Comparison of ENCODE assay signal across 10 cellular contexts in the genomic region with DNA sequence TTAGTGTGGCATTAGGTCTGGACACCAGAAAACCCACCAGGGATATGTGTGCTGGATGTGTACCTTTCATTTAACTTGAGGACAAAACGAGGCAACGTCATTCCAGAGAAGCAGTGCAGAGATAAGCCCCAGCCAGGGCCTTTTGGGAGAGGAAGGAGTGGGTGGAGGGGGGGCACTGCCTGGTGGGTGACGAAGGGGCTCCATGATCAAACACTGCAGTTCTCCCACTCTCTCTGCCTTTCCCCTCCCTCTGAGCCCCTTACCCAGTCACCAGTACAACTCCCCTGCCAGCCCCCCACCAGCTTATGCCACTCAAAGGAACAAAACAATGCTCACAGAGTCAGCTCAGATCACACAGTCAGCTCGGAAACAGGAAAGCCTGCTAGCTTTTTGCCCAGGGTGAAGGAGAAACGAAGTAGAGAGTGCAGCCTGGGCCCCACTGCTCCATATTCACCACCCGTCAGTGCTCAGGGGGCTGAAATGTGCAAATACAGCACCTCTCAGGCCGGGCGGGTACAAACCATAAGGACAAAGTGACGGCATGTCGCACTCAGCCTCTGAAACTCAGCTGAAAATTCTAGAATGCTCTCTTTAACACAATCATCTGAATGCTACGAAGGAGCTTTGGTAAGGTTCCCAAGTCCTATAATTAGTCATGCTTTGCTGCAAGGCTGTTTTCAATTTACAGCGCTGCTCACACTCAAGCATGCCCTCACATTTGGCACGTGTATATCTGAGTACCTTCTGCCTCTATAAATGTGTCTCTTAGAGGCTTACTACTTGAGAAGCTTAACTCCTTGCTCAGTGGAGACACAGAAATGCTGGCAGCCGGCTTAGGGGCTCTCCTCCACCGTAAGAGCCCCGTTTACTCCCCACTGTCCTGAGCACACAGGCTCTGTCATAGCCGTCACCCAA.
A peak's percentile ranks its signal among the peaks of the same experiment; 100 is the strongest.
DNase-seq lines count a peak whose midpoint lies in the region.
"Had no signal": no experiment of that assay in that cellular context is flagged by ENCODE, and none has a peak within 500 bp of the region (broad histone marks: within the 10 kb centered on the region; RNA-seq: fewer than 3 reads in every experiment).

No MANE protein-coding gene starts in this region.

- no peak overlapping the region for H3K4me3 Mint-ChIP-seq in activated CD4-positive, alpha-beta T cell treated with anti-CD3 and anti-CD28 coated beads, Interleukin-2, amount 10 ng/mL, durations not matched to agents 7 days and 5 days
- H3K4me3 Mint-ChIP-seq: B cell had no signal

- H3K36me3 ChIP-seq in adipocyte (ENCODE audit: control insufficient read depth, insufficient read depth, low read length, severe bottlenecking), result no peaks in the 10 kb centered on the region

- H3K4me1 Mint-ChIP-seq in activated CD4-positive, alpha-beta T cell treated with anti-CD3 and anti-CD28 coated beads, Interleukin-2, amount 10 ng/mL, durations not matched to agents 7 days and 5 days, result peaks cover 35% of the 10 kb centered on the region

- no peaks in the 10 kb centered on the region for H3K27me3 ChIP-seq in adipocyte (replicated peaks; ENCODE audit: control insufficient read depth, insufficient read depth, low read length)

- H3K36me3 Mint-ChIP-seq in activated CD4-positive, alpha-beta T cell treated with anti-CD3 and anti-CD28 coated beads, Interleukin-2, amount 10 ng/mL, durations not matched to agents 7 days and 5 days (ENCODE audit: low read depth), result peaks cover 4% of the 10 kb centered on the region

- H3K27me3 Mint-ChIP-seq in activated CD4-positive, alpha-beta T cell treated with anti-CD3 and anti-CD28 coated beads, Interleukin-2, amount 10 ng/mL, durations not matched to agents 7 days and 5 days, result no peaks in the 10 kb centered on the region

- H3K4me3 ChIP-seq in adipocyte (ENCODE audit: low read length), result peak overlapping the region; percentile 39

- no peaks in the 10 kb centered on the region for H3K9me3 ChIP-seq in adipocyte (ENCODE audit: control insufficient read depth, low read length)

- H3K9me3 Mint-ChIP-seq in activated CD4-positive, alpha-beta T cell treated with anti-CD3 and anti-CD28 coated beads, Interleukin-2, amount 10 ng/mL, durations not matched to agents 7 days and 5 days, result no peaks in the 10 kb centered on the region

- POLR2A ChIA-PET in activated CD4-positive, alpha-beta T cell treated with anti-CD3 and anti-CD28 coated beads, Interleukin-2, amount 10 ng/mL, durations not matched to agents 7 days and 5 days (lab: Charles Lee), result no interaction called here

- H3K4me1 ChIP-seq in adipocyte (ENCODE audit: control insufficient read depth, insufficient read depth, low read length), result peaks cover 19% of the 10 kb centered on the region

- peak overlapping the region; percentile 74 for H3K9ac ChIP-seq in adipocyte (ENCODE audit: low read length)

- peak overlapping the region; percentile 63 for H3K27ac Mint-ChIP-seq in activated CD4-positive, alpha-beta T cell treated with anti-CD3 and anti-CD28 coated beads, Interleukin-2, amount 10 ng/mL, durations not matched to agents 7 days and 5 days
- H3K27ac Mint-ChIP-seq: B cell had no signal

- CTCF ChIA-PET in activated CD4-positive, alpha-beta T cell treated with anti-CD3 and anti-CD28 coated beads, Interleukin-2, amount 10 ng/mL, durations not matched to agents 7 days and 5 days (lab: Charles Lee), result interaction anchor here (0.5 to 2.0 kb wide), 4 partner anchors 14 to 358 kb away, joined by 3 to 5 read pairs (median 4); no protein-coding TSS in a partner anchor

- DNase-seq in activated CD4-positive, alpha-beta T cell treated with anti-CD3 and anti-CD28 coated beads, Interleukin-2, amount 10 ng/mL, durations not matched to agents 7 days and 5 days, result no peak
- no peak for DNase-seq in activated CD4-positive, alpha-beta T cell treated with anti-CD3 and anti-CD28 coated beads, Interleukin-2, amount 50 U/mL, for 1 hour
- DNase-seq in adipocyte (ENCODE audit: low read depth), result peak; percentile 81
- DNase-seq in iris pigment epithelial cell (ENCODE audit: low read depth), result peak; percentile 75
- peak; percentile 48 for DNase-seq in superior temporal gyrus (ENCODE audit: extremely low spot score)
- DNase-seq in kidney glomerular epithelial cell (lab: John Stamatoyannopoulos, UW), result no peak
- DNase-seq in DMS114 treated with DMSO at 0.1 percent for 48 hours (lab: John Stamatoyannopoulos, UW; ENCODE audit: unreplicated experiment), result no peak
- no peak for DNase-seq in NCI-H2029 treated with DMSO at 0.1 percent for 48 hours (lab: John Stamatoyannopoulos, UW)
- DNase-seq: NCI-H526 had no signal

Comparison
In these comparisons a context has a peak if more than half of its experiments do, and no peak if none do; other contexts are left out.
1. DNase-seq: peak in adipocyte (single experiment), iris pigment epithelial cell (single experiment) and superior temporal gyrus (single experiment); none in activated CD4-positive, alpha-beta T cell treated with anti-CD3 and anti-CD28 coated beads, Interleukin-2, amount 10 ng/mL, durations not matched to agents 7 days and 5 days (single experiment), activated CD4-positive, alpha-beta T cell treated with anti-CD3 and anti-CD28 coated beads, Interleukin-2, amount 50 U/mL, for 1 hour (single experiment), kidney glomerular epithelial cell (single experiment), DMS114 treated with DMSO at 0.1 percent for 48 hours (single experiment) and NCI-H2029 treated with DMSO at 0.1 percent for 48 hours (single experiment).